In the genomic region with DNA sequence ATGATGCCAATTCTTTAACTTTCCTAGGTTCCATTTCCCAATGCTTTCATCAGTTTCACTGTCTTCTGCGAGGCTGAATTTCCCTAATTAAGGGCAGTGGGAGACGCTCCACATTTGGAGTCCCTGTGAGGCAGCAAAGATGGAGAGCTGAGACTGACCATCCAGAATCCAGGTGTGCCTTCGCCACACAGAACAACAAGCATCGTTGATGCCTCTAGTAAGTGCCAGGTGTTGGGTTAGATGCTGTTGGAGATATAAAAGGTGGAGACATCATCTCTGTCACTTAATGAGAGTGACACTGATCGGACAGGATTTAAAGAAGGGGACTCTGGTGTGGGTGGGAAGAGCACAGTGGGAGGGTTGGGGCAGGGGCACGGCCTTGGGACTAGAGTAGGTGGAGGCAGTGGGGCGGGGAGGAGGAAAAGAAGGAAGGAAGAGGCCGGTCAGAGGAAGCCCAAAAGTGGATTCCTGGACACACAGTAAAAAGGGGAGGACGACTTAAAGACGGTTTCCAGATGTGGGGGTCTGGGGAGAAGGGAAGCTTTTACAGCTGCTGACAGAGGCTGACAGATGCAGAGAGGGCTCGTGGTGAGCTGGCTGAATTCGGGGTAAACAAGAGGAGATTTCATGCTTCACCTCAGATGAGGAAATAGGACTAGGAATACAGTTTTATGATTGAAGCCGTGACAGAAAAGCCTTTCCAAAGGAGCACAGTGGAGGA, we compare ENCODE assay signal across 9 cellular contexts.
DNase-seq lines count a peak whose midpoint lies in the region; ATAC-seq and TF ChIP-seq lines count a peak whose summit lies in the region.
"Had no signal": no experiment of that assay in that cellular context is flagged by ENCODE, and none has a peak within 500 bp of the region (broad histone marks: within the 10 kb centered on the region; RNA-seq: fewer than 3 reads in every experiment).

No MANE protein-coding gene starts in this region.

- peaks cover 56% of the 10 kb centered on the region for H3K36me3 Mint-ChIP-seq in T-helper 1 cell treated with Interleukin-12 subunit alpha and Interleukin-12 subunit beta and Interleukin-4 antibody, amounts not matched to agents 30 μg/mL and 1 μg/mL, for 36 hours (ENCODE audit: low read depth)
- H3K36me3 Mint-ChIP-seq in activated T-helper 2 cell treated with anti-CD3 and anti-CD28 coated beads, Interferon-gamma antibody, Interleukin-2, Interleukin-4, amounts not matched to agents 10 μg/mL and 5 μg/mL and 100 μg/mL, durations not matched to agents 14 hours and 24 hours and 36 hours (ENCODE audit: low read depth): peaks cover 64% of the 10 kb centered on the region

- peak overlapping the region; percentile 96 for H3K4me3 Mint-ChIP-seq in T-helper 1 cell treated with Interleukin-12 subunit alpha and Interleukin-12 subunit beta and Interleukin-4 antibody, amounts not matched to agents 30 μg/mL and 1 μg/mL, for 36 hours
- H3K4me3 Mint-ChIP-seq in activated T-helper 2 cell treated with anti-CD3 and anti-CD28 coated beads, Interferon-gamma antibody, Interleukin-2, Interleukin-4, amounts not matched to agents 10 μg/mL and 5 μg/mL and 100 μg/mL, durations not matched to agents 14 hours and 24 hours and 36 hours (ENCODE audit: low read depth): peak overlapping the region; percentile 87

- H3K4me1 ChIP-seq in psoas muscle (peaks cover 38% of the 10 kb centered on the region), heart left ventricle (peaks cover 0 to 24% (median 7%) of the 10 kb centered on the region in 12 donors)

- H3K36me3 ChIP-seq in psoas muscle (ENCODE audit: insufficient read depth in 1 of 2, low read depth in 1 of 2) (no peaks in the 10 kb centered on the region), heart left ventricle (no peaks in the 10 kb centered on the region)

- 61 to 73% (median 63%) methylated on average over 13 of the region's 13 CpGs for WGBS in psoas muscle, 3 donors
- 75 to 80% (median 76%) methylated on average over 13 of the region's 13 CpGs for whole genome bisulfite sequencing in heart left ventricle, 4 donors

- H3K9me3 ChIP-seq in psoas muscle (no peaks in the 10 kb centered on the region), heart left ventricle (no peaks in the 10 kb centered on the region)

- DNase-seq in T-helper 1 cell (no peak), psoas muscle (no peak), heart left ventricle (no peak), NCI-H2171 (lab: John Stamatoyannopoulos, UW) (no peak), cardiac septum (ENCODE audit: low spot score) (no peak)
- DNase-seq in activated T-helper 2 cell treated with anti-CD3 and anti-CD28 coated beads, Interferon-gamma antibody, Interleukin-2, Interleukin-4, amounts not matched to agents 10 μg/mL and 5 μg/mL and 100 μg/mL, durations not matched to agents 14 hours and 24 hours and 36 hours (ENCODE audit: low spot score): no peak
- DNase-seq: T1000 had no signal

- peak overlapping the region; percentile 18 for H3K4me3 ChIP-seq in psoas muscle
- H3K4me3 ChIP-seq in heart left ventricle: no peak overlapping the region

- H3K27me3 ChIP-seq in psoas muscle (ENCODE audit: insufficient read depth in 3 of 3, low read length in 2 of 3) (no peaks in the 10 kb centered on the region), heart left ventricle (no peaks in the 10 kb centered on the region)

- TF ChIP-seq CTCF in psoas muscle (IDR thresholded peaks at IDR 0.05): no peak
- TF ChIP-seq CTCF in heart left ventricle (IDR thresholded peaks at IDR 0.05): no peak

- H3K9me3 Mint-ChIP-seq in T-helper 1 cell treated with Interleukin-12 subunit alpha and Interleukin-12 subunit beta and Interleukin-4 antibody, amounts not matched to agents 30 μg/mL and 1 μg/mL, for 36 hours: no peaks in the 10 kb centered on the region
- H3K9me3 Mint-ChIP-seq in activated T-helper 2 cell treated with anti-CD3 and anti-CD28 coated beads, Interferon-gamma antibody, Interleukin-2, Interleukin-4, amounts not matched to agents 10 μg/mL and 5 μg/mL and 100 μg/mL, durations not matched to agents 14 hours and 24 hours and 36 hours: no peaks in the 10 kb centered on the region

- peak; percentile 8 for ATAC-seq in HG03095 (IDR thresholded peaks at IDR 0.05; ENCODE audit: unreplicated experiment)
- ATAC-seq in psoas muscle: peak in 1 of 4 donors; percentile 9
- ATAC-seq in heart left ventricle: no peak

- H3K27me3 Mint-ChIP-seq in T-helper 1 cell treated with Interleukin-12 subunit alpha and Interleukin-12 subunit beta and Interleukin-4 antibody, amounts not matched to agents 30 μg/mL and 1 μg/mL, for 36 hours (ENCODE audit: low read depth): no peaks in the 10 kb centered on the region
- H3K27me3 Mint-ChIP-seq in activated T-helper 2 cell treated with anti-CD3 and anti-CD28 coated beads, Interferon-gamma antibody, Interleukin-2, Interleukin-4, amounts not matched to agents 10 μg/mL and 5 μg/mL and 100 μg/mL, durations not matched to agents 14 hours and 24 hours and 36 hours (ENCODE audit: low read depth): no peaks in the 10 kb centered on the region

- no peak overlapping the region for H3K27ac ChIP-seq in psoas muscle
- H3K27ac ChIP-seq in heart left ventricle: no peak overlapping the region

- no peak for TF ChIP-seq POLR2A in heart left ventricle (IDR thresholded peaks at IDR 0.05)

- peaks cover 81% of the 10 kb centered on the region for H3K4me1 Mint-ChIP-seq in T-helper 1 cell treated with Interleukin-12 subunit alpha and Interleukin-12 subunit beta and Interleukin-4 antibody, amounts not matched to agents 30 μg/mL and 1 μg/mL, for 36 hours (ENCODE audit: low read depth)
- peaks cover 79% of the 10 kb centered on the region for H3K4me1 Mint-ChIP-seq in activated T-helper 2 cell treated with anti-CD3 and anti-CD28 coated beads, Interferon-gamma antibody, Interleukin-2, Interleukin-4, amounts not matched to agents 10 μg/mL and 5 μg/mL and 100 μg/mL, durations not matched to agents 14 hours and 24 hours and 36 hours (ENCODE audit: low read depth)

- H3K27ac Mint-ChIP-seq in T-helper 1 cell treated with Interleukin-12 subunit alpha and Interleukin-12 subunit beta and Interleukin-4 antibody, amounts not matched to agents 30 μg/mL and 1 μg/mL, for 36 hours: peak overlapping the region; percentile 93
- H3K27ac Mint-ChIP-seq in activated T-helper 2 cell treated with anti-CD3 and anti-CD28 coated beads, Interferon-gamma antibody, Interleukin-2, Interleukin-4, amounts not matched to agents 10 μg/mL and 5 μg/mL and 100 μg/mL, durations not matched to agents 14 hours and 24 hours and 36 hours: peak overlapping the region; percentile 87

- intact Hi-C loops in activated T-helper 2 cell treated with anti-CD3 and anti-CD28 coated beads, Interferon-gamma antibody, Interleukin-2, Interleukin-4, amounts not matched to agents 10 μg/mL and 5 μg/mL and 100 μg/mL, durations not matched to agents 14 hours and 24 hours and 36 hours (cut with micrococcal nuclease): loop anchor here (2.0 to 10.0 kb wide), 3 partner anchors 28 to 872 kb away; no protein-coding TSS in a partner anchor
- intact Hi-C loops in psoas muscle (cut with DNase I) (loop anchor here in 1 of 2 donors (5.0 kb wide), 1 partner anchor 36 kb away; no protein-coding TSS in a partner anchor), heart left ventricle (cut with DNase I) (no loop called here), cardiac septum (cut with DNase I) (no loop called here)
